In genomic region chr7:70710011-70710480, GRCh38 we compare ENCODE assay signal across 10 cellular contexts.
DNase-seq lines count a peak whose midpoint lies in the region; ATAC-seq, FAIRE-seq and TF ChIP-seq lines count a peak whose summit lies in the region.
"Had no signal": no experiment of that assay in that cellular context is flagged by ENCODE, and none has a peak within 500 bp of the region (broad histone marks: within the 10 kb centered on the region; RNA-seq: fewer than 3 reads in every experiment).

No MANE protein-coding gene starts in this region.

- H3K27me3 ChIP-seq in heart left ventricle (no peaks in the 10 kb centered on the region), dorsolateral prefrontal cortex (no peaks in the 10 kb centered on the region)

- H3K4me1 ChIP-seq in heart left ventricle = peaks cover 0 to 24% (median 8%) of the 10 kb centered on the region in 12 donors

- H3K9me3 ChIP-seq in heart left ventricle = peaks cover 0 to 17% (median 3%) of the 10 kb centered on the region in 12 donors

- no peak for DNase-seq in heart left ventricle
- no peak for DNase-seq in cardiac septum (ENCODE audit: low spot score)
- DNase-seq in NCI-H2227 treated with DMSO at 0.1 percent for 48 hours (lab: John Stamatoyannopoulos, UW) = peak; percentile 42
- peak; percentile 77 for DNase-seq in fibroblast of mammary gland (ENCODE audit: low read depth)
- DNase-seq in urothelium cell line (ENCODE audit: low spot score) = peak; percentile 90
- DNase-seq in central memory CD4-positive, alpha-beta T cell = no peak
- DNase-seq in dorsolateral prefrontal cortex = no peak
- no peak for DNase-seq in GM12891 (ENCODE audit: insufficient read length, low spot score)
- DNase-seq: activated T-cell treated with anti-CD3 and anti-CD28 coated beads for 4 hours, HCEC 1CT had no signal

- no peak overlapping the region for H3K4me3 ChIP-seq in heart left ventricle
- no peak overlapping the region for H3K4me3 ChIP-seq in fibroblast of mammary gland (ENCODE audit: control insufficient read depth, low read depth, low read length)
- H3K4me3 ChIP-seq in dorsolateral prefrontal cortex = no peak overlapping the region

- peak in 3 of 4 donors; percentile 40 to 42 (median 40) for ATAC-seq in heart left ventricle

- intact Hi-C loops in heart left ventricle (cut with DNase I) (no loop called here), cardiac septum (cut with DNase I) (no loop called here), dorsolateral prefrontal cortex (cut with DNase I) (no loop called here)

- FAIRE-seq in urothelium cell line (lab: Jason Lieb, UNC) (peak; percentile 82), GM12891 (lab: Jason Lieb, UNC) (no peak)

- H3K27ac ChIP-seq in heart left ventricle = no peak overlapping the region
- no peak overlapping the region for H3K27ac ChIP-seq in dorsolateral prefrontal cortex

- 56 to 67% (median 61%) methylated on average over 4 of the region's 4 CpGs for WGBS in heart left ventricle, 4 donors

- no peaks in the 10 kb centered on the region for H3K36me3 ChIP-seq in heart left ventricle

- no peak for TF ChIP-seq CTCF in heart left ventricle (IDR thresholded peaks at IDR 0.05)
- TF ChIP-seq CTCF in fibroblast of mammary gland (conservative IDR thresholded peaks at IDR 0.05; ENCODE audit: control insufficient read depth, insufficient read depth, low read depth, low read length) = no peak
- TF ChIP-seq CTCF in dorsolateral prefrontal cortex (IDR thresholded peaks at IDR 0.05 in 54 of 56, conservative IDR thresholded peaks at IDR 0.05 in 2 of 56; ENCODE audit: low read depth in 1 of 56, partially characterized antibody in 56 of 56) = no peak

- TF ChIP-seq POLR2A in heart left ventricle (IDR thresholded peaks at IDR 0.05) = no peak
- TF ChIP-seq POLR2A in GM12891 (IDR thresholded peaks at IDR 0.05; ENCODE audit: low read depth, low read length) = no peak

TF ChIP-seq in GM12891, 5 proteins besides CTCF, POLR2A, EP300 and RAD21:
- TF ChIP-seq POU2F2 (IDR thresholded peaks at IDR 0.05; ENCODE audit: low read depth, low read length) (no peak), TAF1 (IDR thresholded peaks at IDR 0.05; ENCODE audit: low read depth, low read length) (no peak), SPI1 (IDR thresholded peaks at IDR 0.05; ENCODE audit: low read depth, low read length) (no peak), PAX5 (IDR thresholded peaks at IDR 0.05; ENCODE audit: insufficient read depth, low read length, severe bottlenecking) (no peak), POLR2AphosphoS5 (IDR thresholded peaks at IDR 0.05; ENCODE audit: low read depth, low read length) (no peak)

Comparison
In these comparisons a context has a peak if more than half of its experiments do, and no peak if none do; other contexts are left out.
1. DNase-seq: peak in NCI-H2227 treated with DMSO at 0.1 percent for 48 hours (single experiment), fibroblast of mammary gland (single experiment) and urothelium cell line (single experiment); none in heart left ventricle (0 of 5), cardiac septum (single experiment), central memory CD4-positive, alpha-beta T cell (single experiment), dorsolateral prefrontal cortex (0 of 10) and GM12891 (single experiment).